In genomic region chr17:7989781-7990655, GRCh38 we compare ENCODE assay signal across 8 cellular contexts. TPM values are rescaled to one million over a fixed set of nuclear protein-coding genes. Genes with fewer than 3 reads are reported as not detected.
DNase-seq lines count a peak whose midpoint lies in the region; ATAC-seq and TF ChIP-seq lines count a peak whose summit lies in the region.

No MANE protein-coding gene starts in this region.

- no peak overlapping the region for H2AFZ ChIP-seq in neural cell (ENCODE audit: low read depth, low read length)

- DNase-seq in COLO829 (ENCODE audit: low spot score) (peak; percentile 70), RPMI7951 (ENCODE audit: low read depth) (peak; percentile 52), fibroblast of villous mesenchyme (ENCODE audit: low read depth) (peak; percentile 62)
- peak; percentile 78 for DNase-seq in Jurkat, Clone E6-1 (ENCODE audit: low read depth, low spot score)
- peak; percentile 88 for DNase-seq in activated T-helper 9 cell treated with anti-CD3 and anti-CD28 coated beads, Interleukin-2, amount 50 U/mL, for 16 hours (ENCODE audit: low read depth)
- peak; percentile 93 to 96 for DNase-seq in stimulated activated naive CD8-positive, alpha-beta T cell treated with anti-CD3 and anti-CD28 coated beads, Interleukin-15, amount 100 ng/mL, for 72 hours

- TF ChIP-seq CTCF in fibroblast of villous mesenchyme (IDR thresholded peaks at IDR 0.05; ENCODE audit: insufficient read depth, low read depth, low read length): peak; percentile 96
- TF ChIP-seq CTCF in neural cell (IDR thresholded peaks at IDR 0.05; ENCODE audit: poor library complexity, severe bottlenecking): peak; percentile 91

- H3K4me2 ChIP-seq in neural cell (ENCODE audit: low read length): no peak overlapping the region

- H3K9me3 Mint-ChIP-seq in stimulated activated naive CD8-positive, alpha-beta T cell treated with anti-CD3 and anti-CD28 coated beads, Interleukin-15, amount 100 ng/mL, for 72 hours: no peaks in the 10 kb centered on the region

- no peaks in the 10 kb centered on the region for H3K79me2 ChIP-seq in neural cell (replicated peaks; ENCODE audit: insufficient read depth, low read length)

- peak overlapping the region; percentile 58 to 94 for H3K27ac Mint-ChIP-seq in stimulated activated naive CD8-positive, alpha-beta T cell treated with anti-CD3 and anti-CD28 coated beads, Interleukin-15, amount 100 ng/mL, for 72 hours

- peak; percentile 75 for ATAC-seq in GM19463 (IDR thresholded peaks at IDR 0.05; ENCODE audit: unreplicated experiment)
- ATAC-seq in stimulated activated naive CD8-positive, alpha-beta T cell treated with anti-CD3 and anti-CD28 coated beads, Interleukin-15, amount 100 ng/mL, for 72 hours: peak; percentile 94

- no peak for TF ChIP-seq EP300 in neural cell (conservative IDR thresholded peaks at IDR 0.05; ENCODE audit: poor library complexity, severe bottlenecking)

- H3K36me3 ChIP-seq in neural cell (ENCODE audit: insufficient read depth, low read length): no peaks in the 10 kb centered on the region

- H3K27me3 Mint-ChIP-seq in stimulated activated naive CD8-positive, alpha-beta T cell treated with anti-CD3 and anti-CD28 coated beads, Interleukin-15, amount 100 ng/mL, for 72 hours: peaks cover 6% of the 10 kb centered on the region

- H3K27ac ChIP-seq in neural cell (ENCODE audit: low read length): no peak overlapping the region

- TF ChIP-seq RAD21 in neural cell (conservative IDR thresholded peaks at IDR 0.05): peak; percentile 67

- peak overlapping the region; percentile 62 for H3K9ac ChIP-seq in neural cell (ENCODE audit: low read length)

- no peaks in the 10 kb centered on the region for H3K27me3 ChIP-seq in neural cell (ENCODE audit: insufficient read depth, low read depth, low read length)

- H3K4me3 Mint-ChIP-seq in stimulated activated naive CD8-positive, alpha-beta T cell treated with anti-CD3 and anti-CD28 coated beads, Interleukin-15, amount 100 ng/mL, for 72 hours: peak overlapping the region; percentile 81 to 91

- no peaks in the 10 kb centered on the region for H4K20me1 ChIP-seq in neural cell (ENCODE audit: insufficient read depth)

- H3K9me2 ChIP-seq in neural cell (ENCODE audit: insufficient read depth, low read length): no peaks in the 10 kb centered on the region

- H3K4me1 Mint-ChIP-seq in stimulated activated naive CD8-positive, alpha-beta T cell treated with anti-CD3 and anti-CD28 coated beads, Interleukin-15, amount 100 ng/mL, for 72 hours: peaks cover 22% of the 10 kb centered on the region

- no peaks in the 10 kb centered on the region for H3F3A ChIP-seq in neural cell (ENCODE audit: insufficient read depth, low read length, poor library complexity, severe bottlenecking)

- peak overlapping the region; percentile 54 for H3K4me3 ChIP-seq in Jurkat, Clone E6-1 (ENCODE audit: low read length)
- H3K4me3 ChIP-seq in fibroblast of villous mesenchyme (ENCODE audit: low read depth, low read length) (peak overlapping the region; percentile 71), neural cell (ENCODE audit: low read length) (peak overlapping the region; percentile 68)

- no peaks in the 10 kb centered on the region for H3K9me3 ChIP-seq in neural cell (ENCODE audit: low read length)

TF ChIP-seq in neural cell, 6 proteins besides CTCF, POLR2A, EP300 and RAD21:
- TF ChIP-seq EZH2 (IDR thresholded peaks at IDR 0.05; ENCODE audit: borderline replicate concordance, insufficient read depth, low read length, poor library complexity, severe bottlenecking) (no peak), POLR2AphosphoS5 (IDR thresholded peaks at IDR 0.05) (peak; percentile 27), TAF1 (IDR thresholded peaks at IDR 0.05; ENCODE audit: low read depth) (no peak), REST (IDR thresholded peaks at IDR 0.05; ENCODE audit: borderline replicate concordance) (no peak), MXI1 (conservative IDR thresholded peaks at IDR 0.05; ENCODE audit: poor library complexity, severe bottlenecking) (peak; percentile 40), SMC3 (conservative IDR thresholded peaks at IDR 0.05; ENCODE audit: poor library complexity) (peak; percentile 82)

RNA-seq across cellular contexts. Expression of gene GUCY2D, which starts 12.4 kb away (rescaled TPM):
- 1.6 TPM for polyA plus RNA-seq in Jurkat, Clone E6-1 (2012; ENCODE audit: insufficient read depth, insufficient read length)
- total RNA-seq in RPMI7951 (2014; rRNA removed; shearing (Covaris generic)): not detected in 2 replicates
- under 0.01 TPM in 1 of 2 replicates, not detected in the other for total RNA-seq in fibroblast of villous mesenchyme
- polyA plus RNA-seq in neural cell: 0.07 and 0.10 TPM in 2 replicates
- 0.24 TPM in 1 of 2 replicates, not detected in the other for polyA minus RNA-seq in neural cell

RNA-seq across cellular contexts. Expression of gene ALOX15B, which starts 48.8 kb away (rescaled TPM):
- not detected for polyA plus RNA-seq in Jurkat, Clone E6-1 (2012; ENCODE audit: insufficient read depth, insufficient read length)
- not detected in 2 replicates for total RNA-seq in RPMI7951 (2014; rRNA removed; shearing (Covaris generic))
- not detected in 2 replicates for total RNA-seq in fibroblast of villous mesenchyme
- polyA plus RNA-seq in neural cell: not detected in 2 replicates
- not detected in 2 replicates for polyA minus RNA-seq in neural cell

RNA-seq across cellular contexts. Expression of gene CNTROB, which starts 58.0 kb away (rescaled TPM):
- 95.8 TPM for polyA plus RNA-seq in Jurkat, Clone E6-1 (2012; ENCODE audit: insufficient read depth, insufficient read length)
- total RNA-seq in RPMI7951 (2014; rRNA removed; shearing (Covaris generic)): 19.6 and 23.2 TPM in 2 replicates
- total RNA-seq in fibroblast of villous mesenchyme: 21.3 and 25.5 TPM in 2 replicates
- polyA plus RNA-seq in neural cell: 48.7 and 52.0 TPM in 2 replicates
- polyA minus RNA-seq in neural cell: 43.9 and 51.1 TPM in 2 replicates

RNA-seq across cellular contexts. Expression of gene TRAPPC1, which starts 58.3 kb away (rescaled TPM):
- 239 TPM for polyA plus RNA-seq in Jurkat, Clone E6-1 (2012; ENCODE audit: insufficient read depth, insufficient read length)
- 39.9 and 54.2 TPM in 2 replicates for total RNA-seq in RPMI7951 (2014; rRNA removed; shearing (Covaris generic))
- total RNA-seq in fibroblast of villous mesenchyme: 42.7 and 47.4 TPM in 2 replicates
- 34.0 and 38.3 TPM in 2 replicates for polyA plus RNA-seq in neural cell
- polyA minus RNA-seq in neural cell: 28.7 and 35.8 TPM in 2 replicates
